ENCODE assay signal across 19 cellular contexts in genomic region chr10:75954486-75954885, GRCh38.
"Had no signal": no experiment of that assay in that cellular context is flagged by ENCODE, and none has a peak within 500 bp of the region (broad histone marks: within the 10 kb centered on the region; RNA-seq: fewer than 3 reads in every experiment).

No MANE protein-coding gene starts in this region.

- FAIRE-seq: endometrium, frontal cortex had no signal

- H3K4me1 ChIP-seq: sigmoid colon, stomach, transverse colon had no signal

- H3K27me3 ChIP-seq: heart right ventricle, sigmoid colon, stomach, transverse colon had no signal

- DNase-seq: cortex of kidney; dorsolateral prefrontal cortex; effector CD8-positive, alpha-beta T cell; heart right ventricle; islet precursor cell; mammary epithelial cell; naive thymus-derived CD4-positive, alpha-beta T cell; nephron progenitor cell; posterior cingulate gyrus; sigmoid colon; stimulated activated CD4-positive, alpha-beta T cell treated with anti-CD3 and anti-CD28 coated beads, Interleukin-2, amount 100 ng/mL, for 24 hours; stimulated activated naive CD4-positive, alpha-beta T cell; stomach; substantia nigra; transverse colon had no signal

- H3K36me3 ChIP-seq: heart right ventricle, sigmoid colon, stomach, thoracic aorta, transverse colon had no signal

- H3K27ac ChIP-seq: dorsolateral prefrontal cortex, heart right ventricle, sigmoid colon, skin epidermis, stomach, thoracic aorta, transverse colon had no signal

- H3K4me3 ChIP-seq: dorsolateral prefrontal cortex, heart right ventricle, sigmoid colon, skin epidermis, stomach, thoracic aorta, transverse colon had no signal

- H3K9me3 ChIP-seq: heart right ventricle, sigmoid colon, stomach, thoracic aorta, transverse colon had no signal
